In the genomic region with DNA sequence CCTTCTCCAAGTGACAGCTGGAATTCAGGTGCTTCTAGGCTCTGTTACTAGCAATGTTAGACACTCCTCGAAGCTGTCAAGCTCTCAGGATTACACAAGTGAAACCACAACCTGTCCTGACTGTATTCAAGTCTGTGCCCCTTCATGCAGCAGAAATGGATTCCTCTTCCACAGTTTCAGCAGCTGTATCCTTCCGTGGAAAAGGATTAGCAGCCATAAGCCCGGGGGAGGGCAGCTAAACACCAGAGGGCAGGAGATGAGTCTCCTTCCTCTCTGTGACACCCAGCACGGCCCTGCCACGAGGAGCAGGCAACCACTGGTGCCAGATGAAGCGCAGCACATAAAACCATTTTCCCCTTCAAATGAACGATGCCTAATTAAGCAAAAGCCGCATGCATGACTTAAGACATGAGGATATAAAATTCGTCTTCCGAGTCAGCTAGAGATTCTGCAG, we compare ENCODE assay signal across 8 cellular contexts. TPM values are rescaled to one million over a fixed set of nuclear protein-coding genes. Genes with fewer than 3 reads are reported as not detected.
DNase-seq lines count a peak whose midpoint lies in the region; ATAC-seq and TF ChIP-seq lines count a peak whose summit lies in the region.

No MANE protein-coding gene starts in this region.

- peak overlapping the region; percentile 52 to 99 (median 88) for H3K4me3 ChIP-seq in dorsolateral prefrontal cortex

- ATAC-seq in HG02840 (IDR thresholded peaks at IDR 0.05; ENCODE audit: low FRiP score, unreplicated experiment) (no peak), HG03378 (IDR thresholded peaks at IDR 0.05; ENCODE audit: unreplicated experiment) (no peak)

- H3K27me3 ChIP-seq in dorsolateral prefrontal cortex = no peaks in the 10 kb centered on the region

- peak overlapping the region; percentile 83 to 100 (median 99) for H3K27ac ChIP-seq in dorsolateral prefrontal cortex

- intact Hi-C loops in dorsolateral prefrontal cortex (cut with DNase I) = loop anchor here (1.0 to 10.0 kb wide), 14 partner anchors 36 to 194 kb away; a partner anchor contains a TSS

- peak; percentile 22; the same call in 2 of the 3 replicates for TF ChIP-seq CTCF in GM12872 (IDR thresholded peaks at IDR 0.05; ENCODE audit: insufficient read depth, low read depth, low read length)
- TF ChIP-seq CTCF in dorsolateral prefrontal cortex (IDR thresholded peaks at IDR 0.05 in 54 of 56, conservative IDR thresholded peaks at IDR 0.05 in 2 of 56; ENCODE audit: low read depth in 1 of 56, partially characterized antibody in 56 of 56) = peak in 53 of 56 donors; percentile 28 to 71 (median 52)

- DNase-seq in NCI-H345 (lab: John Stamatoyannopoulos, UW) (peak; percentile 36), dorsolateral prefrontal cortex (peak; percentile 63 to 87 (median 81)), medulla oblongata (ENCODE audit: extremely low spot score) (peak; percentile 91)
- DNase-seq in activated CD4-positive, alpha-beta T cell treated with anti-CD3 and anti-CD28 coated beads, Interleukin-2, amount 50 U/mL, for 24 hours (ENCODE audit: low read depth in 1 of 2, low spot score in 1 of 2) = peak; percentile 20 to 33
- peak; percentile 23 to 39 for DNase-seq in stimulated activated CD8-positive, alpha-beta memory T cell treated with anti-CD3 and anti-CD28 coated beads, Interleukin-2, amount 100 ng/mL, for 1 hour (ENCODE audit: low read depth in 2 of 2)

RNA-seq across cellular contexts. Expression of a gene that starts 1.2 kb away (rescaled TPM):
- 100 to 1,000 TPM in 11 of 120 experiments, 10 to 100 TPM in 109; 56.0 to 109 (median 86.7) TPM for total RNA-seq in dorsolateral prefrontal cortex

Comparison
In these comparisons a context has a peak if more than half of its experiments do, and no peak if none do; other contexts are left out.
1. DNase-seq: peak in every context shown above with its lines; median percentile 91 in medulla oblongata; 81 in dorsolateral prefrontal cortex; 36 in NCI-H345; 31 in stimulated activated CD8-positive, alpha-beta memory T cell treated with anti-CD3 and anti-CD28 coated beads, Interleukin-2, amount 100 ng/mL, for 1 hour; 26 in activated CD4-positive, alpha-beta T cell treated with anti-CD3 and anti-CD28 coated beads, Interleukin-2, amount 50 U/mL, for 24 hours.